1 cellular context compared by ENCODE assay signal in the genomic region with DNA sequence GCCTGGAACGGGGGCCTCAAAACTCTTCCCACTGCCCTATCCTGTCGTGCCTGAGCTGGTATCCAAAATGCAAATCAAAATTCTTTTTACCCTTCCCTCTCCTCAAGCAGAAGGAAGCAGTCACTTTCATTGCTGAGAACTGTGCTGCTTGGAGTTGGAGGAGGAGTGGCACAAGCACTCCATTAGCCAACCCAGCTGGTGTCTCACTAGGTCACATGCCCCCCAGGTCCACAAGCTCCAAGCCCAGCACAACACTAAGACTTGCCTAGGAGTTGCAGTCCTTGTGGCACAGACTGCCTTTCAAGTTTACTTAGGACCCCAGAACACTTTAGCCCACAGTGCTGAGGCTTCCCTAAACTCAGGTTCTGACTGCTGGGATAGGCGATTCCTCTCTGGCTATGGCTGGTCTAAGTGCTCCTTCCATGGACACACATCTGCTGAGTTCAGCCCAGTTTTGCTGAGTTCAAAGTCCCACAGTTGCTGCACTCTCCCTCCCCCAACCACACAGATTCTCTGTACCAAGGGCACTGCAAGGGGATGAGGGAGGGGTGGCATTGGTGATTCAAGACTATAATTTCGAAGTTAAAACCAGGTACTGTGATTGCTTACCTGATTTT.
TF ChIP-seq lines count a peak whose summit lies in the region.

No MANE protein-coding gene starts in this region.

TF ChIP-seq in HepG2, 621 proteins besides CTCF, POLR2A, EP300 and RAD21 (continued from another document and continues in another):
- no peak for TF ChIP-seq ZNF562 (CRISPR knock-in tag; IDR thresholded peaks at IDR 0.05; ENCODE audit: borderline replicate concordance)
- TF ChIP-seq MIER3 (CRISPR knock-in tag; IDR thresholded peaks at IDR 0.05; ENCODE audit: borderline replicate concordance): no peak
- TF ChIP-seq ZNF343 (CRISPR knock-in tag; IDR thresholded peaks at IDR 0.05): no peak
- no peak for TF ChIP-seq POLR2AphosphoS5 (IDR thresholded peaks at IDR 0.05; ENCODE audit: low read depth, low read length)
- no peak for TF ChIP-seq ZNF143 (CRISPR knock-in tag; IDR thresholded peaks at IDR 0.05)
- TF ChIP-seq HNRNPUL1 (IDR thresholded peaks at IDR 0.05; ENCODE audit: low read depth, low read length): no peak
- no peak for TF ChIP-seq ADNP (CRISPR knock-in tag; IDR thresholded peaks at IDR 0.05)
- TF ChIP-seq ZNF724P (CRISPR knock-in tag; IDR thresholded peaks at IDR 0.05; ENCODE audit: borderline replicate concordance): no peak
- peak; percentile 32; the same call in 1 of the 2 replicates for TF ChIP-seq HDAC1 (CRISPR knock-in tag; IDR thresholded peaks at IDR 0.05)
- TF ChIP-seq ZFP82 (CRISPR knock-in tag; IDR thresholded peaks at IDR 0.05; ENCODE audit: borderline replicate concordance): no peak
- TF ChIP-seq, protein P1, sequence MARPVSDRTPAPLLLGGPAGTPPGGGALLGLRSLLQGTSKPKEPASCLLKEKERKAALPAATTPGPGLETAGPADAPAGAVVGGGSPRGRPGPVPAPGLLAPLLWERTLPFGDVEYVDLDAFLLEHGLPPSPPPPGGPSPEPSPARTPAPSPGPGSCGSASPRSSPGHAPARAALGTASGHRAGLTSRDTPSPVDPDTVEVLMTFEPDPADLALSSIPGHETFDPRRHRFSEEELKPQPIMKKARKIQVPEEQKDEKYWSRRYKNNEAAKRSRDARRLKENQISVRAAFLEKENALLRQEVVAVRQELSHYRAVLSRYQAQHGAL (CRISPR knock-in tag; IDR thresholded peaks at IDR 0.05; ENCODE audit: not compliant biosample characterization): no peak
- TF ChIP-seq, protein P2, sequence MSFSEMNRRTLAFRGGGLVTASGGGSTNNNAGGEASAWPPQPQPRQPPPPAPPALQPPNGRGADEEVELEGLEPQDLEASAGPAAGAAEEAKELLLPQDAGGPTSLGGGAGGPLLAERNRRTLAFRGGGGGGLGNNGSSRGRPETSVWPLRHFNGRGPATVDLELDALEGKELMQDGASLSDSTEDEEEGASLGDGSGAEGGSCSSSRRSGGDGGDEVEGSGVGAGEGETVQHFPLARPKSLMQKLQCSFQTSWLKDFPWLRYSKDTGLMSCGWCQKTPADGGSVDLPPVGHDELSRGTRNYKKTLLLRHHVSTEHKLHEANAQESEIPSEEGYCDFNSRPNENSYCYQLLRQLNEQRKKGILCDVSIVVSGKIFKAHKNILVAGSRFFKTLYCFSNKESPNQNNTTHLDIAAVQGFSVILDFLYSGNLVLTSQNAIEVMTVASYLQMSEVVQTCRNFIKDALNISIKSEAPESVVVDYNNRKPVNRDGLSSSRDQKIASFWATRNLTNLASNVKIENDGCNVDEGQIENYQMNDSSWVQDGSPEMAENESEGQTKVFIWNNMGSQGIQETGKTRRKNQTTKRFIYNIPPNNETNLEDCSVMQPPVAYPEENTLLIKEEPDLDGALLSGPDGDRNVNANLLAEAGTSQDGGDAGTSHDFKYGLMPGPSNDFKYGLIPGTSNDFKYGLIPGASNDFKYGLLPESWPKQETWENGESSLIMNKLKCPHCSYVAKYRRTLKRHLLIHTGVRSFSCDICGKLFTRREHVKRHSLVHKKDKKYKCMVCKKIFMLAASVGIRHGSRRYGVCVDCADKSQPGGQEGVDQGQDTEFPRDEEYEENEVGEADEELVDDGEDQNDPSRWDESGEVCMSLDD (CRISPR knock-in tag; IDR thresholded peaks at IDR 0.05; ENCODE audit: borderline replicate concordance): no peak
- no peak for TF ChIP-seq ZNF670 (CRISPR knock-in tag; IDR thresholded peaks at IDR 0.05; ENCODE audit: borderline replicate concordance)
- no peak for TF ChIP-seq KDM5A (IDR thresholded peaks at IDR 0.05; ENCODE audit: borderline replicate concordance, low read length)
- no peak for TF ChIP-seq ZZZ3 (CRISPR knock-in tag; IDR thresholded peaks at IDR 0.05; ENCODE audit: borderline replicate concordance)
- no peak for TF ChIP-seq LCORL (IDR thresholded peaks at IDR 0.05)
- 0 out of 2 replicates have a peak, but pooled peaks have one; percentile 24 for TF ChIP-seq LCORL (CRISPR knock-in tag; IDR thresholded peaks at IDR 0.05)
- no peak for TF ChIP-seq ZNF274 (CRISPR knock-in tag; IDR thresholded peaks at IDR 0.05)
- TF ChIP-seq, protein P3, sequence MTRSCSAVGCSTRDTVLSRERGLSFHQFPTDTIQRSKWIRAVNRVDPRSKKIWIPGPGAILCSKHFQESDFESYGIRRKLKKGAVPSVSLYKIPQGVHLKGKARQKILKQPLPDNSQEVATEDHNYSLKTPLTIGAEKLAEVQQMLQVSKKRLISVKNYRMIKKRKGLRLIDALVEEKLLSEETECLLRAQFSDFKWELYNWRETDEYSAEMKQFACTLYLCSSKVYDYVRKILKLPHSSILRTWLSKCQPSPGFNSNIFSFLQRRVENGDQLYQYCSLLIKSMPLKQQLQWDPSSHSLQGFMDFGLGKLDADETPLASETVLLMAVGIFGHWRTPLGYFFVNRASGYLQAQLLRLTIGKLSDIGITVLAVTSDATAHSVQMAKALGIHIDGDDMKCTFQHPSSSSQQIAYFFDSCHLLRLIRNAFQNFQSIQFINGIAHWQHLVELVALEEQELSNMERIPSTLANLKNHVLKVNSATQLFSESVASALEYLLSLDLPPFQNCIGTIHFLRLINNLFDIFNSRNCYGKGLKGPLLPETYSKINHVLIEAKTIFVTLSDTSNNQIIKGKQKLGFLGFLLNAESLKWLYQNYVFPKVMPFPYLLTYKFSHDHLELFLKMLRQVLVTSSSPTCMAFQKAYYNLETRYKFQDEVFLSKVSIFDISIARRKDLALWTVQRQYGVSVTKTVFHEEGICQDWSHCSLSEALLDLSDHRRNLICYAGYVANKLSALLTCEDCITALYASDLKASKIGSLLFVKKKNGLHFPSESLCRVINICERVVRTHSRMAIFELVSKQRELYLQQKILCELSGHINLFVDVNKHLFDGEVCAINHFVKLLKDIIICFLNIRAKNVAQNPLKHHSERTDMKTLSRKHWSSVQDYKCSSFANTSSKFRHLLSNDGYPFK (CRISPR knock-in tag; IDR thresholded peaks at IDR 0.05; ENCODE audit: borderline replicate concordance): no peak
- TF ChIP-seq, protein P4, sequence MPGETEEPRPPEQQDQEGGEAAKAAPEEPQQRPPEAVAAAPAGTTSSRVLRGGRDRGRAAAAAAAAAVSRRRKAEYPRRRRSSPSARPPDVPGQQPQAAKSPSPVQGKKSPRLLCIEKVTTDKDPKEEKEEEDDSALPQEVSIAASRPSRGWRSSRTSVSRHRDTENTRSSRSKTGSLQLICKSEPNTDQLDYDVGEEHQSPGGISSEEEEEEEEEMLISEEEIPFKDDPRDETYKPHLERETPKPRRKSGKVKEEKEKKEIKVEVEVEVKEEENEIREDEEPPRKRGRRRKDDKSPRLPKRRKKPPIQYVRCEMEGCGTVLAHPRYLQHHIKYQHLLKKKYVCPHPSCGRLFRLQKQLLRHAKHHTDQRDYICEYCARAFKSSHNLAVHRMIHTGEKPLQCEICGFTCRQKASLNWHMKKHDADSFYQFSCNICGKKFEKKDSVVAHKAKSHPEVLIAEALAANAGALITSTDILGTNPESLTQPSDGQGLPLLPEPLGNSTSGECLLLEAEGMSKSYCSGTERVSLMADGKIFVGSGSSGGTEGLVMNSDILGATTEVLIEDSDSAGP (CRISPR knock-in tag; IDR thresholded peaks at IDR 0.05; ENCODE audit: borderline replicate concordance): peak; percentile 29; the same call in 1 of the 2 replicates
- TF ChIP-seq NPAS2 (CRISPR knock-in tag; IDR thresholded peaks at IDR 0.05; ENCODE audit: borderline replicate concordance): no peak
- no peak for TF ChIP-seq FOXP1 (IDR thresholded peaks at IDR 0.05)
- no peak for TF ChIP-seq FOXP1 (CRISPR knock-in tag; IDR thresholded peaks at IDR 0.05)
- no peak for TF ChIP-seq ZNF558 (CRISPR knock-in tag; IDR thresholded peaks at IDR 0.05; ENCODE audit: borderline replicate concordance)
- TF ChIP-seq JUN (CRISPR knock-in tag; IDR thresholded peaks at IDR 0.05): no peak
- TF ChIP-seq ELF3 (CRISPR knock-in tag; IDR thresholded peaks at IDR 0.05): no peak
- TF ChIP-seq, protein P5, sequence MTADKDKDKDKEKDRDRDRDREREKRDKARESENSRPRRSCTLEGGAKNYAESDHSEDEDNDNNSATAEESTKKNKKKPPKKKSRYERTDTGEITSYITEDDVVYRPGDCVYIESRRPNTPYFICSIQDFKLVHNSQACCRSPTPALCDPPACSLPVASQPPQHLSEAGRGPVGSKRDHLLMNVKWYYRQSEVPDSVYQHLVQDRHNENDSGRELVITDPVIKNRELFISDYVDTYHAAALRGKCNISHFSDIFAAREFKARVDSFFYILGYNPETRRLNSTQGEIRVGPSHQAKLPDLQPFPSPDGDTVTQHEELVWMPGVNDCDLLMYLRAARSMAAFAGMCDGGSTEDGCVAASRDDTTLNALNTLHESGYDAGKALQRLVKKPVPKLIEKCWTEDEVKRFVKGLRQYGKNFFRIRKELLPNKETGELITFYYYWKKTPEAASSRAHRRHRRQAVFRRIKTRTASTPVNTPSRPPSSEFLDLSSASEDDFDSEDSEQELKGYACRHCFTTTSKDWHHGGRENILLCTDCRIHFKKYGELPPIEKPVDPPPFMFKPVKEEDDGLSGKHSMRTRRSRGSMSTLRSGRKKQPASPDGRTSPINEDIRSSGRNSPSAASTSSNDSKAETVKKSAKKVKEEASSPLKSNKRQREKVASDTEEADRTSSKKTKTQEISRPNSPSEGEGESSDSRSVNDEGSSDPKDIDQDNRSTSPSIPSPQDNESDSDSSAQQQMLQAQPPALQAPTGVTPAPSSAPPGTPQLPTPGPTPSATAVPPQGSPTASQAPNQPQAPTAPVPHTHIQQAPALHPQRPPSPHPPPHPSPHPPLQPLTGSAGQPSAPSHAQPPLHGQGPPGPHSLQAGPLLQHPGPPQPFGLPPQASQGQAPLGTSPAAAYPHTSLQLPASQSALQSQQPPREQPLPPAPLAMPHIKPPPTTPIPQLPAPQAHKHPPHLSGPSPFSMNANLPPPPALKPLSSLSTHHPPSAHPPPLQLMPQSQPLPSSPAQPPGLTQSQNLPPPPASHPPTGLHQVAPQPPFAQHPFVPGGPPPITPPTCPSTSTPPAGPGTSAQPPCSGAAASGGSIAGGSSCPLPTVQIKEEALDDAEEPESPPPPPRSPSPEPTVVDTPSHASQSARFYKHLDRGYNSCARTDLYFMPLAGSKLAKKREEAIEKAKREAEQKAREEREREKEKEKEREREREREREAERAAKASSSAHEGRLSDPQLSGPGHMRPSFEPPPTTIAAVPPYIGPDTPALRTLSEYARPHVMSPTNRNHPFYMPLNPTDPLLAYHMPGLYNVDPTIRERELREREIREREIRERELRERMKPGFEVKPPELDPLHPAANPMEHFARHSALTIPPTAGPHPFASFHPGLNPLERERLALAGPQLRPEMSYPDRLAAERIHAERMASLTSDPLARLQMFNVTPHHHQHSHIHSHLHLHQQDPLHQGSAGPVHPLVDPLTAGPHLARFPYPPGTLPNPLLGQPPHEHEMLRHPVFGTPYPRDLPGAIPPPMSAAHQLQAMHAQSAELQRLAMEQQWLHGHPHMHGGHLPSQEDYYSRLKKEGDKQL (CRISPR knock-in tag; IDR thresholded peaks at IDR 0.05; ENCODE audit: low read depth): no peak
- no peak for TF ChIP-seq ZFP37 (CRISPR knock-in tag; IDR thresholded peaks at IDR 0.05; ENCODE audit: borderline replicate concordance)
- TF ChIP-seq SMAD3 (CRISPR knock-in tag; IDR thresholded peaks at IDR 0.05): no peak
- TF ChIP-seq, protein P6, sequence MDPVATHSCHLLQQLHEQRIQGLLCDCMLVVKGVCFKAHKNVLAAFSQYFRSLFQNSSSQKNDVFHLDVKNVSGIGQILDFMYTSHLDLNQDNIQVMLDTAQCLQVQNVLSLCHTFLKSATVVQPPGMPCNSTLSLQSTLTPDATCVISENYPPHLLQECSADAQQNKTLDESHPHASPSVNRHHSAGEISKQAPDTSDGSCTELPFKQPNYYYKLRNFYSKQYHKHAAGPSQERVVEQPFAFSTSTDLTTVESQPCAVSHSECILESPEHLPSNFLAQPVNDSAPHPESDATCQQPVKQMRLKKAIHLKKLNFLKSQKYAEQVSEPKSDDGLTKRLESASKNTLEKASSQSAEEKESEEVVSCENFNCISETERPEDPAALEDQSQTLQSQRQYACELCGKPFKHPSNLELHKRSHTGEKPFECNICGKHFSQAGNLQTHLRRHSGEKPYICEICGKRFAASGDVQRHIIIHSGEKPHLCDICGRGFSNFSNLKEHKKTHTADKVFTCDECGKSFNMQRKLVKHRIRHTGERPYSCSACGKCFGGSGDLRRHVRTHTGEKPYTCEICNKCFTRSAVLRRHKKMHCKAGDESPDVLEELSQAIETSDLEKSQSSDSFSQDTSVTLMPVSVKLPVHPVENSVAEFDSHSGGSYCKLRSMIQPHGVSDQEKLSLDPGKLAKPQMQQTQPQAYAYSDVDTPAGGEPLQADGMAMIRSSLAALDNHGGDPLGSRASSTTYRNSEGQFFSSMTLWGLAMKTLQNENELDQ (CRISPR knock-in tag; IDR thresholded peaks at IDR 0.05; ENCODE audit: borderline replicate concordance): no peak
- TF ChIP-seq MED1 (CRISPR knock-in tag; IDR thresholded peaks at IDR 0.05): no peak
- no peak for TF ChIP-seq KLF15 (CRISPR knock-in tag; IDR thresholded peaks at IDR 0.05; ENCODE audit: borderline replicate concordance)
- no peak for TF ChIP-seq ZNF816 (CRISPR knock-in tag; IDR thresholded peaks at IDR 0.05; ENCODE audit: borderline replicate concordance)
- TF ChIP-seq TEAD2 (CRISPR knock-in tag; IDR thresholded peaks at IDR 0.05): no peak
- TF ChIP-seq GATAD2A (CRISPR knock-in tag; IDR thresholded peaks at IDR 0.05): 0 out of 2 replicates have a peak, but pooled peaks have one; percentile 22
- no peak for TF ChIP-seq ZNF33A (CRISPR knock-in tag; IDR thresholded peaks at IDR 0.05; ENCODE audit: borderline replicate concordance)
- no peak for TF ChIP-seq RFX1 (IDR thresholded peaks at IDR 0.05)
- TF ChIP-seq, protein P7, sequence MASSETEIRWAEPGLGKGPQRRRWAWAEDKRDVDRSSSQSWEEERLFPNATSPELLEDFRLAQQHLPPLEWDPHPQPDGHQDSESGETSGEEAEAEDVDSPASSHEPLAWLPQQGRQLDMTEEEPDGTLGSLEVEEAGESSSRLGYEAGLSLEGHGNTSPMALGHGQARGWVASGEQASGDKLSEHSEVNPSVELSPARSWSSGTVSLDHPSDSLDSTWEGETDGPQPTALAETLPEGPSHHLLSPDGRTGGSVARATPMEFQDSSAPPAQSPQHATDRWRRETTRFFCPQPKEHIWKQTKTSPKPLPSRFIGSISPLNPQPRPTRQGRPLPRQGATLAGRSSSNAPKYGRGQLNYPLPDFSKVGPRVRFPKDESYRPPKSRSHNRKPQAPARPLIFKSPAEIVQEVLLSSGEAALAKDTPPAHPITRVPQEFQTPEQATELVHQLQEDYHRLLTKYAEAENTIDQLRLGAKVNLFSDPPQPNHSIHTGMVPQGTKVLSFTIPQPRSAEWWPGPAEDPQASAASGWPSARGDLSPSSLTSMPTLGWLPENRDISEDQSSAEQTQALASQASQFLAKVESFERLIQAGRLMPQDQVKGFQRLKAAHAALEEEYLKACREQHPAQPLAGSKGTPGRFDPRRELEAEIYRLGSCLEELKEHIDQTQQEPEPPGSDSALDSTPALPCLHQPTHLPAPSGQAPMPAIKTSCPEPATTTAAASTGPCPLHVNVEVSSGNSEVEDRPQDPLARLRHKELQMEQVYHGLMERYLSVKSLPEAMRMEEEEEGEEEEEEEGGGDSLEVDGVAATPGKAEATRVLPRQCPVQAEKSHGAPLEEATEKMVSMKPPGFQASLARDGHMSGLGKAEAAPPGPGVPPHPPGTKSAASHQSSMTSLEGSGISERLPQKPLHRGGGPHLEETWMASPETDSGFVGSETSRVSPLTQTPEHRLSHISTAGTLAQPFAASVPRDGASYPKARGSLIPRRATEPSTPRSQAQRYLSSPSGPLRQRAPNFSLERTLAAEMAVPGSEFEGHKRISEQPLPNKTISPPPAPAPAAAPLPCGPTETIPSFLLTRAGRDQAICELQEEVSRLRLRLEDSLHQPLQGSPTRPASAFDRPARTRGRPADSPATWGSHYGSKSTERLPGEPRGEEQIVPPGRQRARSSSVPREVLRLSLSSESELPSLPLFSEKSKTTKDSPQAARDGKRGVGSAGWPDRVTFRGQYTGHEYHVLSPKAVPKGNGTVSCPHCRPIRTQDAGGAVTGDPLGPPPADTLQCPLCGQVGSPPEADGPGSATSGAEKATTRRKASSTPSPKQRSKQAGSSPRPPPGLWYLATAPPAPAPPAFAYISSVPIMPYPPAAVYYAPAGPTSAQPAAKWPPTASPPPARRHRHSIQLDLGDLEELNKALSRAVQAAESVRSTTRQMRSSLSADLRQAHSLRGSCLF (CRISPR knock-in tag; IDR thresholded peaks at IDR 0.05; ENCODE audit: borderline replicate concordance): no peak
